Comparison of ENCODE assay signal across 1 cellular context in genomic region chr4:14264437-14264836, GRCh38.
TF ChIP-seq lines count a peak whose summit lies in the region.

No MANE protein-coding gene starts in this region.

TF ChIP-seq in IMR-90, 13 proteins besides CTCF, POLR2A, EP300 and RAD21 (continued from another document):
- TF ChIP-seq USF2 (IDR thresholded peaks at IDR 0.05; ENCODE audit: low read depth, low read length) (no peak), CEBPB (IDR thresholded peaks at IDR 0.05; ENCODE audit: low read depth, low read length) (no peak), MXI1 (IDR thresholded peaks at IDR 0.05; ENCODE audit: borderline replicate concordance, low read depth, low read length) (no peak), NFE2L2 (IDR thresholded peaks at IDR 0.05; ENCODE audit: low read depth, low read length) (no peak), MAZ (IDR thresholded peaks at IDR 0.05; ENCODE audit: borderline replicate concordance, low read depth, low read length) (no peak)
